In genomic region chr12:109428038-109428629, GRCh38 we compare ENCODE assay signal across 1 cellular context.
A peak's percentile ranks its signal among the peaks of the same experiment; 100 is the strongest.
TF ChIP-seq lines count a peak whose summit lies in the region.

No MANE protein-coding gene starts in this region.

TF ChIP-seq in GM12878, 131 proteins besides CTCF, POLR2A, EP300 and RAD21:
- no peak for TF ChIP-seq SP1 (IDR thresholded peaks at IDR 0.05; ENCODE audit: low read depth, low read length)
- TF ChIP-seq SMC3 (IDR thresholded peaks at IDR 0.05; ENCODE audit: borderline replicate concordance, low read length), result peak; percentile 57; the same call in 1 of the 2 replicates
